16 cellular contexts compared by ENCODE assay signal in the genomic region with DNA sequence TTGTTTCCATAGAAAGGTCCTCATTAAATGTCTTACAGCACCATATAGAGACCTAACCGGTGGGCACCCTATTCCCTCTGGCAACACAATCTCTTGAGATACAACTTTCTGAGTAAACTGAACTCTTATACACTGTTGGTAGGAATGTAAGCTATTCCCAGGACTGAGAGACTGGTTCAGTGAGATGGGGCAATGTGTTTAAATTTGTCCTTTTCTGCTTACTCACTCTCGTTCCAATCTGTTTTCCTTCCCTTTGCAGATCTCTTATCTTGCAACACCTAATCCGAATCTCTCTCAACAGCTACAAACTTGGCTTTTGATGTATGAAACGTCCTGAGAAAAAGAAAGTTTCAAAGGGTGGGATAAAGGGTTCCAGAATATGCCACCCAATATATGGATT. TPM values are rescaled to one million over a fixed set of nuclear protein-coding genes. Genes with fewer than 3 reads are reported as not detected.
A peak's percentile ranks its signal among the peaks of the same experiment; 100 is the strongest.
DNase-seq lines count a peak whose midpoint lies in the region; ATAC-seq and TF ChIP-seq lines count a peak whose summit lies in the region.
"Had no signal": no experiment of that assay in that cellular context is flagged by ENCODE, and none has a peak within 500 bp of the region (broad histone marks: within the 10 kb centered on the region; RNA-seq: fewer than 3 reads in every experiment).

No MANE protein-coding gene starts in this region.

- peaks cover 22% of the 10 kb centered on the region for H3K4me1 Mint-ChIP-seq in endothelial cell (ENCODE audit: unreplicated experiment)

- peak overlapping the region; percentile 4 for H3K27ac ChIP-seq in neutrophil
- H3K27ac ChIP-seq: KMS-11 had no signal

- no peak overlapping the region for H3K4me3 Mint-ChIP-seq in endothelial cell (ENCODE audit: unreplicated experiment)
- H3K4me3 Mint-ChIP-seq: stimulated activated naive CD8-positive, alpha-beta T cell treated with anti-CD3 and anti-CD28 coated beads, Interleukin-15, Interleukin-2, amounts not matched to agents 100 ng/mL and 50 ng/mL, for 24 hours had no signal

- no peak overlapping the region for H3K4me3 ChIP-seq in neutrophil (ENCODE audit: low read depth in 1 of 2, low read length in 1 of 2)
- H3K4me3 ChIP-seq: heart left ventricle had no signal

- TF ChIP-seq CTCF in endothelial cell (IDR thresholded peaks at IDR 0.05; ENCODE audit: unreplicated experiment) = no peak
- no peak for TF ChIP-seq CTCF in neutrophil (IDR thresholded peaks at IDR 0.05)

- no peaks in the 10 kb centered on the region for H3K36me3 Mint-ChIP-seq in endothelial cell (ENCODE audit: low read depth, unreplicated experiment)

- H3K9me3 ChIP-seq in neutrophil = no peaks in the 10 kb centered on the region

- peaks cover 11 to 15% of the 10 kb centered on the region in 2 experiments for H3K4me1 ChIP-seq in neutrophil (ENCODE audit: control insufficient read depth in 1 of 2, insufficient read depth in 1 of 2, low read depth in 1 of 2, low read length in 1 of 2)

- peak overlapping the region; percentile 7 for H3K27ac Mint-ChIP-seq in endothelial cell (ENCODE audit: unreplicated experiment)
- H3K27ac Mint-ChIP-seq: activated T-helper 2 cell treated with anti-CD3 and anti-CD28 coated beads, Interferon-gamma antibody, Interleukin-2, Interleukin-4, amounts not matched to agents 10 μg/mL and 5 μg/mL and 100 μg/mL, durations not matched to agents 14 hours and 24 hours and 36 hours; stimulated activated naive CD8-positive, alpha-beta T cell treated with anti-CD3 and anti-CD28 coated beads, Interleukin-15, Interleukin-2, amounts not matched to agents 100 ng/mL and 50 ng/mL, for 24 hours had no signal

- ATAC-seq in HG02885 (IDR thresholded peaks at IDR 0.05; ENCODE audit: poor library complexity, unreplicated experiment) = no peak

- H3K27me3 Mint-ChIP-seq in endothelial cell (ENCODE audit: unreplicated experiment) = no peaks in the 10 kb centered on the region
- H3K27me3 Mint-ChIP-seq: stimulated activated naive CD8-positive, alpha-beta T cell treated with anti-CD3 and anti-CD28 coated beads, Interleukin-15, Interleukin-2, amounts not matched to agents 100 ng/mL and 50 ng/mL, for 24 hours had no signal

- no peaks in the 10 kb centered on the region for H3K27me3 ChIP-seq in neutrophil
- H3K27me3 ChIP-seq: heart left ventricle had no signal

- no peaks in the 10 kb centered on the region for H3K36me3 ChIP-seq in neutrophil
- H3K36me3 ChIP-seq: heart left ventricle had no signal

- DNase-seq in EH (ENCODE audit: low read depth) = peak; percentile 46
- peak; percentile 14 for DNase-seq in MV-4-11 (lab: John Stamatoyannopoulos, UW)
- no peak for DNase-seq in endothelial cell (ENCODE audit: low spot score)
- no peak for DNase-seq in T1000 (lab: John Stamatoyannopoulos, UW)
- no peak for DNase-seq in putamen (ENCODE audit: low spot score)
- no peak for DNase-seq in foreskin melanocyte
- DNase-seq: activated CD4-positive, alpha-beta T cell treated with anti-CD3 and anti-CD28 coated beads, Interleukin-2, amount 50 U/mL, for 4 hours; C1 segment of cervical spinal cord; heart left ventricle; NCI-H2081; T-helper 1 cell had no signal

- no peaks in the 10 kb centered on the region for H3K9me3 Mint-ChIP-seq in endothelial cell (ENCODE audit: unreplicated experiment)
- H3K9me3 Mint-ChIP-seq: activated T-helper 2 cell treated with anti-CD3 and anti-CD28 coated beads, Interferon-gamma antibody, Interleukin-2, Interleukin-4, amounts not matched to agents 10 μg/mL and 5 μg/mL and 100 μg/mL, durations not matched to agents 14 hours and 24 hours and 36 hours; stimulated activated naive CD8-positive, alpha-beta T cell treated with anti-CD3 and anti-CD28 coated beads, Interleukin-15, Interleukin-2, amounts not matched to agents 100 ng/mL and 50 ng/mL, for 24 hours had no signal

RNA-seq across cellular contexts. Expression of a gene that starts 26.1 kb away (rescaled TPM):
- total RNA-seq in endothelial cell (ENCODE audit: unreplicated experiment) = 98.7 TPM

Comparison
In these comparisons a context has a peak if more than half of its experiments do, and no peak if none do; other contexts are left out.
1. DNase-seq: peak in EH (single experiment) and MV-4-11 (single experiment); none in endothelial cell (single experiment), T1000 (single experiment), putamen (single experiment) and foreskin melanocyte (single experiment).